ENCODE assay signal across 1 cellular context in genomic region chr14:26963696-26964095, GRCh38.
TF ChIP-seq lines count a peak whose summit lies in the region.

No MANE protein-coding gene starts in this region.

TF ChIP-seq in H1, 55 proteins besides CTCF, POLR2A, EP300 and RAD21:
- TF ChIP-seq ATF2 (IDR thresholded peaks at IDR 0.05; ENCODE audit: low read length) (no peak), EZH2 (IDR thresholded peaks at IDR 0.05; ENCODE audit: low read depth, low read length, severe bottlenecking) (no peak), RFX5 (IDR thresholded peaks at IDR 0.05; ENCODE audit: borderline replicate concordance, low read depth, low read length) (no peak), GTF2F1 (IDR thresholded peaks at IDR 0.05; ENCODE audit: borderline replicate concordance, low read depth, low read length) (no peak), E2F6 (IDR thresholded peaks at IDR 0.05) (no peak), KDM1A (IDR thresholded peaks at IDR 0.05; ENCODE audit: borderline replicate concordance, low read length) (no peak), JUND (IDR thresholded peaks at IDR 0.05; ENCODE audit: low read length) (no peak), CREB1 (IDR thresholded peaks at IDR 0.05) (no peak), TCF12 (IDR thresholded peaks at IDR 0.05; ENCODE audit: low read depth, low read length) (no peak), TAF7 (optimal IDR thresholded peaks at IDR 0.05; ENCODE audit: borderline replicate concordance, low read depth, low read length) (no peak), CHD1 (IDR thresholded peaks at IDR 0.05; ENCODE audit: low read depth, low read length) (no peak), RXRA (IDR thresholded peaks at IDR 0.05; ENCODE audit: insufficient read depth, low read depth, low read length) (no peak), PHF8 (conservative IDR thresholded peaks at IDR 0.05; ENCODE audit: low read depth, low read length) (no peak)
